ENCODE assay signal across 8 cellular contexts in genomic region chrX:46758956-46759644, GRCh38. TPM values are rescaled to one million over a fixed set of nuclear protein-coding genes. Genes with fewer than 3 reads are reported as not detected.
DNase-seq lines count a peak whose midpoint lies in the region; ATAC-seq and TF ChIP-seq lines count a peak whose summit lies in the region.

TSS of gene SLC9A7 (minus strand) at chrX:46759118. CDS start at chrX:46759029, 89 bp downstream.

- H3K9me3 ChIP-seq in Caco-2 (no peaks in the 10 kb centered on the region), OCI-LY3 (ENCODE audit: insufficient read depth, low read length) (no peaks in the 10 kb centered on the region), muscle layer of duodenum (ENCODE audit: control insufficient read depth in 1 of 2, low read length in 2 of 2) (no peaks in the 10 kb centered on the region)

- no peaks in the 10 kb centered on the region for H3K27me3 ChIP-seq in Caco-2 (replicated peaks; ENCODE audit: control insufficient read depth, insufficient read depth, low read length)
- 0 out of 2 replicates have a peak, but pooled peaks cover 3% of the 10 kb centered on the region for H3K27me3 ChIP-seq in OCI-LY3 (ENCODE audit: low read depth, low read length)
- H3K27me3 ChIP-seq in muscle layer of duodenum (ENCODE audit: low read depth, low read length): no peaks in the 10 kb centered on the region

- H3K27ac ChIP-seq in OCI-LY3 (ENCODE audit: low read length) (peak within 1 kb of the TSS; percentile 60), muscle layer of duodenum (ENCODE audit: low read length) (no peak within 1 kb of the TSS)

- peak within 1 kb of the TSS; percentile 83 for H3K4me3 ChIP-seq in Caco-2 (ENCODE audit: low read depth, low read length)
- H3K4me3 ChIP-seq in OCI-LY3 (ENCODE audit: low read length): peak within 1 kb of the TSS; percentile 95
- H3K4me3 ChIP-seq in epithelial cell of proximal tubule (ENCODE audit: low read depth, low read length): peak within 1 kb of the TSS; percentile 63
- H3K4me3 ChIP-seq in muscle layer of duodenum (ENCODE audit: low read depth in 1 of 2, low read length in 2 of 2): peak within 1 kb of the TSS; percentile 44 to 66

- TF ChIP-seq CTCF in Caco-2 (IDR thresholded peaks at IDR 0.05; ENCODE audit: insufficient read depth in 1 of 2, low read depth in 1 of 2, low read length in 1 of 2, severe bottlenecking in 1 of 2, unreplicated experiment in 1 of 2): peak; percentile 69 to 80
- peak; percentile 75 for TF ChIP-seq CTCF in OCI-LY3 (IDR thresholded peaks at IDR 0.05; ENCODE audit: low read depth, low read length)
- TF ChIP-seq CTCF in epithelial cell of proximal tubule (conservative IDR thresholded peaks at IDR 0.05; ENCODE audit: low read depth, low read length): peak; percentile 67

- POLR2A ChIA-PET in Caco-2 (lab: Charles Lee): interaction anchor here (0.6 kb wide), 2 partner anchors 53 to 75 kb away, joined by 3 read pairs; no protein-coding TSS in a partner anchor

- peaks cover 47% of the 10 kb centered on the region for H3K79me2 ChIP-seq in OCI-LY3 (ENCODE audit: low read length)

- no peaks in the 10 kb centered on the region for H3K36me3 ChIP-seq in Caco-2 (ENCODE audit: control insufficient read depth, insufficient read depth, low read length)
- no peaks in the 10 kb centered on the region for H3K36me3 ChIP-seq in OCI-LY3 (replicated peaks; ENCODE audit: low read depth, low read length)
- H3K36me3 ChIP-seq in muscle layer of duodenum (ENCODE audit: control insufficient read depth in 1 of 2, insufficient read depth in 2 of 2, low read length in 2 of 2): no peaks in the 10 kb centered on the region

- no peaks in the 10 kb centered on the region for H4K20me1 ChIP-seq in OCI-LY3 (ENCODE audit: insufficient read depth, low read length)

- no peaks in the 10 kb centered on the region for H3K9me3 Mint-ChIP-seq in Caco-2 (ENCODE audit: unreplicated experiment)

- DNase-seq in Caco-2 (peak; percentile 82 to 90), HUDEP-2 (lab: John Stamatoyannopoulos, UW; ENCODE audit: unreplicated experiment in 76 of 76) (peak in 71 of 76 experiments; percentile 1 to 72 (median 50)), activated T-cell treated with anti-CD3 and anti-CD28 coated beads for 1 hour (ENCODE audit: low read depth) (peak; percentile 68), epithelial cell of proximal tubule (ENCODE audit: low read depth) (no peak)
- peak; percentile 36 to 60 for DNase-seq in stimulated activated CD8-positive, alpha-beta memory T cell treated with anti-CD3 and anti-CD28 coated beads, Interleukin-7, amount 100 ng/mL, for 4 hours (ENCODE audit: low read depth in 2 of 2)

- H3K4me1 Mint-ChIP-seq in Caco-2 (ENCODE audit: low read depth, unreplicated experiment): no peaks in the 10 kb centered on the region

- ATAC-seq in GM21367 (IDR thresholded peaks at IDR 0.05; ENCODE audit: unreplicated experiment): peak; percentile 40

- intact Hi-C loops in Caco-2 (cut with micrococcal nuclease; ENCODE audit: unreplicated experiment): loop anchor here (1.0 to 5.0 kb wide), 2 partner anchors 37 to 218 kb away; no protein-coding TSS in a partner anchor

- peak within 1 kb of the TSS; percentile 83 for H3K27ac Mint-ChIP-seq in Caco-2 (ENCODE audit: unreplicated experiment)

- H2AFZ ChIP-seq in OCI-LY3 (ENCODE audit: low read depth, low read length): peak within 1 kb of the TSS; percentile 96

- H3K27me3 Mint-ChIP-seq in Caco-2 (ENCODE audit: insufficient read depth, unreplicated experiment): no peaks in the 10 kb centered on the region

- no TSS peak for BruUV-seq in Caco-2 (replicated peaks; lab: Mats Ljungman, UMichigan)

- peak within 1 kb of the TSS; percentile 97 for H3K4me2 ChIP-seq in OCI-LY3 (ENCODE audit: low read length)

- CTCF ChIA-PET in Caco-2 (lab: Charles Lee): interaction anchor here (0.6 to 1.5 kb wide), 5 partner anchors 32 to 145 kb away, joined by 3 to 15 read pairs (median 5); no protein-coding TSS in a partner anchor

- H3K9ac ChIP-seq in OCI-LY3 (ENCODE audit: low read length): peak within 1 kb of the TSS; percentile 79

- peaks cover 10% of the 10 kb centered on the region for H3K36me3 Mint-ChIP-seq in Caco-2 (ENCODE audit: insufficient read depth, unreplicated experiment)

- H3K4me1 ChIP-seq in Caco-2: peaks cover 9% of the 10 kb centered on the region; the same call in 1 of the 2 replicates
- H3K4me1 ChIP-seq in OCI-LY3 (ENCODE audit: low read length): peaks cover 40% of the 10 kb centered on the region
- H3K4me1 ChIP-seq in muscle layer of duodenum (ENCODE audit: control insufficient read depth in 1 of 2, insufficient read depth in 2 of 2, low read length in 2 of 2): peaks cover 0 to 5% of the 10 kb centered on the region in 2 donors

- H3K4me3 Mint-ChIP-seq in Caco-2 (ENCODE audit: unreplicated experiment): peak within 1 kb of the TSS; percentile 85

RNA-seq across cellular contexts. Expression of gene SLC9A7, which starts in this region (rescaled TPM):
- 20.1 and 21.3 TPM in 2 replicates for total RNA-seq in Caco-2 (2022)
- total RNA-seq in epithelial cell of proximal tubule: 10.7 and 23.2 TPM in 2 replicates
